8 cellular contexts compared by ENCODE assay signal in the genomic region with DNA sequence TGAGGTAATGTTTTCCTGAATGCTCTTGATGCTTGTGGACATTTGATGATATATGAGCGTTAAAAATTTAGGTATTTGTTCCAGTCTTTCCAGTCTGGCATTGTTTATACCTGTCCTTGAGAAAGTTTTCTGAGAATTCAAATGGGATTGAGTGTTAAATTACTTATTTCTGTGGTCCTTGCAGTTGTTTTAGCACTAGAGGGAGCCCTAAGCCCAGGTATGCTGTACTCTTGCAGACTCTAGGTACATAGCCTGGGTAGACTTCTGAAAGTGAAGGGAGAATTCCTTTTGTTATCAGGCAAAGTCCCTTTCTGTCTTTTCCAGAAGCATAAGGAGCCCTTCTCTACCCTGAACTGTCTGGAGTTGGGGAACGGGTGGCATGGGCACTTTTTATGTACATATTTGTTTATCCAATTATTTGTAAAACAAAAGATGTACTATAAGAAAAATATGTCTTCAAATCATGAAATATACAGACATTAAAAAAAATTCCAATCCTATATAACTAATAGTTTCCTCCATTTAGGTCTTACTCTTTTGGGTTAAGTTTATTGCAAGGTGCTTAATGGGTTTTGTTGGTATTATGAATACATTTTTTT.
A peak's percentile ranks its signal among the peaks of the same experiment; 100 is the strongest.
DNase-seq lines count a peak whose midpoint lies in the region; ATAC-seq and TF ChIP-seq lines count a peak whose summit lies in the region.

No MANE protein-coding gene starts in this region.

- H3K36me3 ChIP-seq in cardiac muscle cell = no peaks in the 10 kb centered on the region
- H3K36me3 ChIP-seq in Karpas-422 (ENCODE audit: insufficient read depth, low read length) = no peaks in the 10 kb centered on the region
- H3K36me3 ChIP-seq in ovary = no peaks in the 10 kb centered on the region

- H3K9ac ChIP-seq in Karpas-422 (ENCODE audit: low read length) = no peak overlapping the region

- TF ChIP-seq CTCF in cardiac muscle cell (IDR thresholded peaks at IDR 0.05; ENCODE audit: low read depth, low read length) = peak; percentile 73
- TF ChIP-seq CTCF in ovary (IDR thresholded peaks at IDR 0.05) = peak in 2 of 3 donors; percentile 13 to 27

- H3K27me3 ChIP-seq in cardiac muscle cell (no peaks in the 10 kb centered on the region), Karpas-422 (ENCODE audit: low read length) (no peaks in the 10 kb centered on the region; the same call in 1 of the 2 replicates), ovary (no peaks in the 10 kb centered on the region)

- H3K4me2 ChIP-seq in Karpas-422 (ENCODE audit: low read depth, low read length, poor library complexity, severe bottlenecking) = no peak overlapping the region

- H3K4me1 ChIP-seq in cardiac muscle cell (ENCODE audit: low read depth) (no peaks in the 10 kb centered on the region), Karpas-422 (ENCODE audit: low read length) (no peaks in the 10 kb centered on the region), ovary (ENCODE audit: insufficient read depth) (no peaks in the 10 kb centered on the region)

- no peak for TF ChIP-seq EP300 in ovary (IDR thresholded peaks at IDR 0.05)

- H3K9me2 ChIP-seq in Karpas-422 (replicated peaks; ENCODE audit: insufficient read depth, low read length) = no peaks in the 10 kb centered on the region

- H3K27ac ChIP-seq in cardiac muscle cell (no peak overlapping the region), Karpas-422 (ENCODE audit: low read length) (no peak overlapping the region), ovary (no peak overlapping the region)

- no peaks in the 10 kb centered on the region for H3K9me3 ChIP-seq in cardiac muscle cell (ENCODE audit: low read depth)
- no peaks in the 10 kb centered on the region for H3K9me3 ChIP-seq in Karpas-422 (ENCODE audit: low read length)
- H3K9me3 ChIP-seq in ovary = no peaks in the 10 kb centered on the region

- TF ChIP-seq POLR2A in erythroblast (IDR thresholded peaks at IDR 0.05; ENCODE audit: low read length) (no peak), ovary (IDR thresholded peaks at IDR 0.05) (no peak)

- intact Hi-C loops in Right ventricle myocardium inferior (cut with DNase I) = loop anchor here (5.0 kb wide), 1 partner anchor 1032 kb away; no protein-coding TSS in a partner anchor
- intact Hi-C loops in ovary (cut with DNase I) = no loop called here

- ATAC-seq in Right ventricle myocardium inferior (no peak), GM21786 (IDR thresholded peaks at IDR 0.05; ENCODE audit: unreplicated experiment) (peak; percentile 86)

- no peak overlapping the region for H2AFZ ChIP-seq in Karpas-422 (ENCODE audit: low read length)

- no peaks in the 10 kb centered on the region for H4K20me1 ChIP-seq in Karpas-422 (ENCODE audit: insufficient read depth, low read depth, low read length)

- H3K4me3 ChIP-seq in cardiac muscle cell (no peak overlapping the region), Karpas-422 (ENCODE audit: low read length) (no peak overlapping the region), ovary (no peak overlapping the region)

- peak; percentile 80 to 81 for DNase-seq in cardiac muscle cell (ENCODE audit: low read depth in 1 of 2, low spot score in 1 of 2)
- no peak for DNase-seq in Right ventricle myocardium inferior (ENCODE audit: missing footprints)
- peak; percentile 81 for DNase-seq in Karpas-422
- peak; percentile 20 for DNase-seq in RPMI7951 (ENCODE audit: low read depth)
- peak; percentile 48 to 68 for DNase-seq in erythroblast (lab: John Stamatoyannopoulos, UW)
- DNase-seq in ovary = peak in 1 of 5 donors; percentile 22
- no peak for DNase-seq in cerebellar nuclear complex (lab: John Stamatoyannopoulos, UW)

- no peaks in the 10 kb centered on the region for H3K79me2 ChIP-seq in Karpas-422 (ENCODE audit: low read length)

- 52 to 68% (median 57%) methylated on average over 2 of the region's 2 CpGs for WGBS in ovary, 3 donors

Comparison
In these comparisons a context has a peak if more than half of its experiments do, and no peak if none do; other contexts are left out.
1. DNase-seq: peak in cardiac muscle cell (2 of 2), Karpas-422 (single experiment), RPMI7951 (single experiment) and erythroblast (2 of 2); none in Right ventricle myocardium inferior (single experiment) and cerebellar nuclear complex (0 of 2).